Comparison of ENCODE assay signal across 14 cellular contexts in genomic region chr6:26441977-26442376, GRCh38. TPM values are rescaled to one million over a fixed set of nuclear protein-coding genes. Genes with fewer than 3 reads are reported as not detected.
A peak's percentile ranks its signal among the peaks of the same experiment; 100 is the strongest.
DNase-seq lines count a peak whose midpoint lies in the region; ATAC-seq and TF ChIP-seq lines count a peak whose summit lies in the region.
"Had no signal": no experiment of that assay in that cellular context is flagged by ENCODE, and none has a peak within 500 bp of the region (broad histone marks: within the 10 kb centered on the region; RNA-seq: fewer than 3 reads in every experiment).

No MANE protein-coding gene starts in this region.

- H3K9me3 Mint-ChIP-seq in GM23338: no peaks in the 10 kb centered on the region
- H3K9me3 Mint-ChIP-seq in naive thymus-derived CD8-positive, alpha-beta T cell: no peaks in the 10 kb centered on the region
- H3K9me3 Mint-ChIP-seq: mesothelial cell of epicardium had no signal

- peak overlapping the region in 4 of 11 experiments; percentile 36 to 86 (median 58); a peak in 6 of 22 replicates for H3K9ac ChIP-seq in BLaER1 treated with 17β-estradiol and CSF1 and Interleukin-3, amounts not matched to agents 10 nM and 100 nM
- peak overlapping the region; percentile 18 for H3K9ac ChIP-seq in adipocyte (ENCODE audit: low read length)

- H2AFZ ChIP-seq in GM23338: no peak overlapping the region

- H3K36me3 Mint-ChIP-seq in GM23338 (ENCODE audit: low read depth): no peaks in the 10 kb centered on the region
- peaks cover 5 to 38% (median 26%) of the 10 kb centered on the region in 3 donors for H3K36me3 Mint-ChIP-seq in naive thymus-derived CD8-positive, alpha-beta T cell

- peaks cover 4% of the 10 kb centered on the region; the same call in 1 of the 2 replicates for H3K9me2 ChIP-seq in GM23338 (ENCODE audit: insufficient read depth)

- no peaks in the 10 kb centered on the region for H3K27me3 Mint-ChIP-seq in GM23338 (ENCODE audit: insufficient read depth, low read depth, poor library complexity)
- H3K27me3 Mint-ChIP-seq in naive thymus-derived CD8-positive, alpha-beta T cell: no peaks in the 10 kb centered on the region

- no peaks in the 10 kb centered on the region for H3F3A ChIP-seq in GM23338 (replicated peaks; ENCODE audit: low read depth)

- POLR2A ChIA-PET in naive thymus-derived CD8-positive, alpha-beta T cell (lab: Charles Lee): interaction anchor here (0.6 to 2.9 kb wide), 4 partner anchors 10 to 95 kb away, joined by 3 to 14 read pairs (median 4); partner anchors contain the start of gene HMGN4
- POLR2A ChIA-PET in GM10248 (lab: Yijun Ruan, JAX): no interaction called here

- ATAC-seq in GM23338 (peak; percentile 36; the same call in 1 of the 3 replicates), GM18505 (IDR thresholded peaks at IDR 0.05; ENCODE audit: unreplicated experiment) (no peak), GM21786 (IDR thresholded peaks at IDR 0.05; ENCODE audit: unreplicated experiment) (no peak)
- no peak for ATAC-seq in naive thymus-derived CD8-positive, alpha-beta T cell

- H3K4me1 ChIP-seq in BLaER1 treated with 17β-estradiol and CSF1 and Interleukin-3, amounts not matched to agents 10 nM and 100 nM: peaks cover 29 to 43% (median 33%) of the 10 kb centered on the region in 10 experiments
- H3K4me1 ChIP-seq in GM23338 (ENCODE audit: insufficient read depth) (no peaks in the 10 kb centered on the region), adipocyte (ENCODE audit: control insufficient read depth, insufficient read depth, low read length) (peaks cover 22% of the 10 kb centered on the region)
- H3K4me1 ChIP-seq: Caco-2 had no signal

- H3K4me1 Mint-ChIP-seq in GM23338: no peaks in the 10 kb centered on the region
- peaks cover 31 to 71% (median 65%) of the 10 kb centered on the region in 4 donors for H3K4me1 Mint-ChIP-seq in naive thymus-derived CD8-positive, alpha-beta T cell

- CTCF ChIA-PET in GM10248 (lab: Yijun Ruan, JAX): interaction anchor here (0.9 to 1.2 kb wide), 2 partner anchors 12 to 20 kb away, joined by 3 to 4 read pairs; no protein-coding TSS in a partner anchor

- DNase-seq in GM23338 (ENCODE audit: low spot score): no peak
- DNase-seq in adipocyte (ENCODE audit: low read depth): no peak
- DNase-seq in naive thymus-derived CD8-positive, alpha-beta T cell: no peak
- no peak for DNase-seq in SK-N-DZ (ENCODE audit: low spot score)
- DNase-seq in GM10248 (ENCODE audit: extremely low spot score): no peak
- DNase-seq: Caco-2, hypothalamus, NCI-H1092 treated with DMSO at 0.1 percent for 48 hours, T-helper 9 cell had no signal

- no peak overlapping the region for H3K27ac Mint-ChIP-seq in GM23338
- H3K27ac Mint-ChIP-seq in naive thymus-derived CD8-positive, alpha-beta T cell: peak overlapping the region; percentile 84 to 100 (median 99)
- H3K27ac Mint-ChIP-seq: mesothelial cell of epicardium had no signal

- TF ChIP-seq POLR2A in GM18505 (IDR thresholded peaks at IDR 0.05; ENCODE audit: borderline replicate concordance, extremely low read depth, insufficient read depth, insufficient read length): no peak

- H3K27me3 ChIP-seq in BLaER1 treated with 17β-estradiol and CSF1 and Interleukin-3, amounts not matched to agents 10 nM and 100 nM: no peaks in the 10 kb centered on the region
- H3K27me3 ChIP-seq in GM23338 (ENCODE audit: insufficient read depth): no peaks in the 10 kb centered on the region
- no peaks in the 10 kb centered on the region for H3K27me3 ChIP-seq in adipocyte (replicated peaks; ENCODE audit: control insufficient read depth, insufficient read depth, low read length)

- no peaks in the 10 kb centered on the region for H4K20me1 ChIP-seq in BLaER1 treated with 17β-estradiol and CSF1 and Interleukin-3, amounts not matched to agents 10 nM and 100 nM
- H4K20me1 ChIP-seq in GM23338 (replicated peaks; ENCODE audit: insufficient read depth): no peaks in the 10 kb centered on the region

- TF ChIP-seq CTCF in GM23338 (conservative IDR thresholded peaks at IDR 0.05; ENCODE audit: low read depth in 2 of 2) (no peak), GM10248 (IDR thresholded peaks at IDR 0.05; ENCODE audit: control extremely low read depth, extremely low read depth, low read depth, missing control alignments) (no peak)

- H3K79me2 ChIP-seq in GM23338 (replicated peaks; ENCODE audit: insufficient read depth): no peaks in the 10 kb centered on the region

- no peak overlapping the region for H3K4me3 Mint-ChIP-seq in GM23338
- peak overlapping the region; percentile 92 to 100 (median 98) for H3K4me3 Mint-ChIP-seq in naive thymus-derived CD8-positive, alpha-beta T cell
- H3K4me3 Mint-ChIP-seq: mesothelial cell of epicardium had no signal

- peaks cover 0 to 28% (median 0%) of the 10 kb centered on the region in 11 experiments; a peak in 11 of 22 replicates for H3K36me3 ChIP-seq in BLaER1 treated with 17β-estradiol and CSF1 and Interleukin-3, amounts not matched to agents 10 nM and 100 nM
- H3K36me3 ChIP-seq in GM23338 (ENCODE audit: insufficient read depth) (no peaks in the 10 kb centered on the region), adipocyte (ENCODE audit: control insufficient read depth, insufficient read depth, low read length, severe bottlenecking) (peaks cover 5% of the 10 kb centered on the region)

- H3K27ac ChIP-seq in BLaER1 treated with 17β-estradiol and CSF1 and Interleukin-3, amounts not matched to agents 10 nM and 100 nM: no peak overlapping the region
- no peak overlapping the region for H3K27ac ChIP-seq in GM23338 (ENCODE audit: low read depth)

- H3K4me3 ChIP-seq in BLaER1 treated with 17β-estradiol and CSF1 and Interleukin-3, amounts not matched to agents 10 nM and 100 nM: peak overlapping the region in 3 of 10 experiments; percentile 12 to 64 (median 33); a peak in 3 of 20 replicates
- no peak overlapping the region for H3K4me3 ChIP-seq in GM23338
- H3K4me3 ChIP-seq in adipocyte (ENCODE audit: low read length): peak overlapping the region; percentile 88

- no peaks in the 10 kb centered on the region for H3K9me3 ChIP-seq in BLaER1 treated with 17β-estradiol and CSF1 and Interleukin-3, amounts not matched to agents 10 nM and 100 nM (replicated peaks in 1 of 11)
- no peaks in the 10 kb centered on the region for H3K9me3 ChIP-seq in adipocyte (ENCODE audit: control insufficient read depth, low read length)
- H3K9me3 ChIP-seq: Caco-2 had no signal

- peak overlapping the region; percentile 57 to 88 (median 79) for H3K4me2 ChIP-seq in BLaER1 treated with 17β-estradiol and CSF1 and Interleukin-3, amounts not matched to agents 10 nM and 100 nM
- no peak overlapping the region for H3K4me2 ChIP-seq in GM23338

TF ChIP-seq in GM23338, 12 proteins besides CTCF, POLR2A, EP300 and RAD21 (continues in another document):
- no peak for TF ChIP-seq NANOG (IDR thresholded peaks at IDR 0.05; ENCODE audit: borderline replicate concordance)
- TF ChIP-seq EZH2phosphoT487 (IDR thresholded peaks at IDR 0.05; ENCODE audit: unreplicated experiment): no peak
- no peak for TF ChIP-seq ZNF114 (CRISPR knock-in tag; IDR thresholded peaks at IDR 0.05)
- no peak for TF ChIP-seq EZH2 (IDR thresholded peaks at IDR 0.05; ENCODE audit: low read depth, unreplicated experiment)
- TF ChIP-seq STAT1 (IDR thresholded peaks at IDR 0.05; ENCODE audit: unreplicated experiment): no peak

RNA-seq across cellular contexts. Expression of gene BTN3A3, which starts 1.7 kb away (rescaled TPM):
- 1.5 and 5.6 TPM in 2 replicates for total RNA-seq in GM23338 (2014; rRNA removed; shearing (Covaris generic))
- polyA plus RNA-seq in GM23338 (2016; fragmentation: Nextera tagmentation; extraction: Ambion mirVana): 1.2 and 1.3 TPM in 2 replicates
- total RNA-seq in naive thymus-derived CD8-positive, alpha-beta T cell: 100 to 1,000 TPM; 203 to 208 TPM
- 10 to 100 TPM; 65.0 to 80.2 (median 79.3) TPM for polyA plus RNA-seq in naive thymus-derived CD8-positive, alpha-beta T cell
- polyA plus RNA-seq in SK-N-DZ (2014; cell fraction: cytosol; rRNA removed): 0.38 TPM in 1 of 2 replicates, not detected in the other
- polyA plus RNA-seq in SK-N-DZ (2014; cell fraction: nucleus; rRNA removed): 0.26 and 1.3 TPM in 2 replicates

RNA-seq across cellular contexts. Expression of gene BTN2A1, which starts 15.8 kb away (rescaled TPM):
- 6.5 and 7.0 TPM in 2 replicates for total RNA-seq in GM23338 (2014; rRNA removed; shearing (Covaris generic))
- polyA plus RNA-seq in GM23338 (2016; fragmentation: Nextera tagmentation; extraction: Ambion mirVana): 6.3 and 7.0 TPM in 2 replicates
- total RNA-seq in naive thymus-derived CD8-positive, alpha-beta T cell: 10 to 100 TPM; 59.0 to 63.6 TPM
- 10 to 100 TPM in 2 of 3 donors, 1 to 10 TPM in 1; 9.6 to 13.7 (median 11.6) TPM for polyA plus RNA-seq in naive thymus-derived CD8-positive, alpha-beta T cell
- polyA plus RNA-seq in SK-N-DZ (2014; cell fraction: cytosol; rRNA removed): 17.2 and 17.9 TPM in 2 replicates
- polyA plus RNA-seq in SK-N-DZ (2014; cell fraction: nucleus; rRNA removed): 19.9 and 23.3 TPM in 2 replicates

RNA-seq across cellular contexts. Expression of gene BTN3A1, which starts 39.9 kb away (rescaled TPM):
- 4.0 and 4.3 TPM in 2 replicates for total RNA-seq in GM23338 (2014; rRNA removed; shearing (Covaris generic))
- polyA plus RNA-seq in GM23338 (2016; fragmentation: Nextera tagmentation; extraction: Ambion mirVana): 1.7 and 2.4 TPM in 2 replicates
- total RNA-seq in naive thymus-derived CD8-positive, alpha-beta T cell: 100 to 1,000 TPM; 245 to 250 TPM
- 10 to 100 TPM; 39.8 to 63.0 (median 47.3) TPM for polyA plus RNA-seq in naive thymus-derived CD8-positive, alpha-beta T cell
- 0.12 TPM in 1 of 2 replicates, not detected in the other for polyA plus RNA-seq in SK-N-DZ (2014; cell fraction: cytosol; rRNA removed)
- polyA plus RNA-seq in SK-N-DZ (2014; cell fraction: nucleus; rRNA removed): 0.08 and 0.46 TPM in 2 replicates

RNA-seq across cellular contexts. Expression of gene BTN1A1, which starts 58.1 kb away (rescaled TPM):
- 0.38 and 0.50 TPM in 2 replicates for total RNA-seq in GM23338 (2014; rRNA removed; shearing (Covaris generic))
- polyA plus RNA-seq in GM23338 (2016; fragmentation: Nextera tagmentation; extraction: Ambion mirVana): 0.09 and 0.13 TPM in 2 replicates
- not detected for total RNA-seq in naive thymus-derived CD8-positive, alpha-beta T cell
- not detected for polyA plus RNA-seq in naive thymus-derived CD8-positive, alpha-beta T cell
- polyA plus RNA-seq in SK-N-DZ (2014; cell fraction: cytosol; rRNA removed): 0.03 and 0.16 TPM in 2 replicates
- 0.17 TPM in 1 of 2 replicates, not detected in the other for polyA plus RNA-seq in SK-N-DZ (2014; cell fraction: nucleus; rRNA removed)
- total RNA-seq: dermis microvascular lymphatic vessel endothelial cell had no signal

RNA-seq across cellular contexts. Expression of gene BTN2A2, which starts 59.1 kb away (rescaled TPM):
- total RNA-seq in GM23338 (2014; rRNA removed; shearing (Covaris generic)): 7.2 and 16.7 TPM in 2 replicates
- polyA plus RNA-seq in GM23338 (2016; fragmentation: Nextera tagmentation; extraction: Ambion mirVana): 5.9 and 7.3 TPM in 2 replicates
- 10 to 100 TPM; 24.6 to 26.8 TPM for total RNA-seq in naive thymus-derived CD8-positive, alpha-beta T cell
- polyA plus RNA-seq in naive thymus-derived CD8-positive, alpha-beta T cell: 1 to 10 TPM; 2.3 to 5.8 (median 2.7) TPM
- 2.0 and 3.3 TPM in 2 replicates for polyA plus RNA-seq in SK-N-DZ (2014; cell fraction: cytosol; rRNA removed)
- polyA plus RNA-seq in SK-N-DZ (2014; cell fraction: nucleus; rRNA removed): 3.6 and 6.1 TPM in 2 replicates

Comparison
In these comparisons a context has a peak if more than half of its experiments do, and no peak if none do; other contexts are left out.
1. RNA of gene BTN3A3, which starts 1.7 kb away (total RNA-seq): 203 to 208 TPM in naive thymus-derived CD8-positive, alpha-beta T cell; 1.5 to 5.6 TPM in GM23338; every median in the first group is over 10 times any median in the second.
2. RNA of gene BTN3A1, which starts 39.9 kb away (total RNA-seq): 245 to 250 TPM in naive thymus-derived CD8-positive, alpha-beta T cell; 4.0 to 4.3 TPM in GM23338; every median in the first group is over 10 times any median in the second.